Comparison of ENCODE assay signal across 28 cellular contexts in genomic region chr1:46242918-46243317, GRCh38. TPM values are rescaled to one million over a fixed set of nuclear protein-coding genes. Genes with fewer than 3 reads are reported as not detected.
DNase-seq lines count a peak whose midpoint lies in the region; ATAC-seq, FAIRE-seq and TF ChIP-seq lines count a peak whose summit lies in the region.
"Had no signal": no experiment of that assay in that cellular context is flagged by ENCODE, and none has a peak within 500 bp of the region (broad histone marks: within the 10 kb centered on the region; RNA-seq: fewer than 3 reads in every experiment).

No MANE protein-coding gene starts in this region.

- H3K4me3 ChIP-seq in HepG2 (replicated peaks in 1 of 3; ENCODE audit: insufficient read depth in 1 of 3, low read depth in 2 of 3, low read length in 3 of 3) (no peak overlapping the region), right lobe of liver (no peak overlapping the region), K562 (no peak overlapping the region), breast epithelium (no peak overlapping the region)
- H3K4me3 ChIP-seq: A549, BLaER1, GM12878 had no signal

- H3K27me3 ChIP-seq in HepG2 (ENCODE audit: control insufficient read depth in 1 of 2, insufficient read depth in 2 of 2, low read length in 2 of 2) = no peaks in the 10 kb centered on the region; a peak in 1 of 5 replicates
- no peaks in the 10 kb centered on the region for H3K27me3 ChIP-seq in right lobe of liver
- H3K27me3 ChIP-seq in K562 (ENCODE audit: control insufficient read depth in 2 of 2, insufficient read depth in 2 of 2, low read length in 2 of 2) = no peaks in the 10 kb centered on the region
- H3K27me3 ChIP-seq in breast epithelium = no peaks in the 10 kb centered on the region
- H3K27me3 ChIP-seq: BE2C, BLaER1 had no signal

- TF ChIP-seq EP300 in HepG2 (IDR thresholded peaks at IDR 0.05; ENCODE audit: low read depth in 2 of 2, low read length in 2 of 2) (no peak), HepG2 (CRISPR knock-in tag; IDR thresholded peaks at IDR 0.05; ENCODE audit: borderline replicate concordance) (no peak), K562 (IDR thresholded peaks at IDR 0.05; ENCODE audit: low read length) (no peak)

- whole genome bisulfite sequencing in HepG2 (ENCODE audit: low lambda C conversion rate) = 0% methylated on average over 1 of the region's 1 CpG
- 40% methylated on average over 1 of the region's 1 CpG for WGBS in right lobe of liver (ENCODE audit: insufficient coverage, low coverage, low lambda C conversion rate, missing lambda C conversion rate)
- WGBS in K562 (ENCODE audit: insufficient coverage, low coverage, missing lambda C conversion rate) = 17% methylated on average over 1 of the region's 1 CpG

- no peak for ATAC-seq in HepG2
- ATAC-seq in right lobe of liver = no peak
- no peak for ATAC-seq in K562
- ATAC-seq: A549, GM12878 had no signal

- H3K4me1 ChIP-seq in HepG2 (ENCODE audit: insufficient read depth, low read length) (peaks cover 38% of the 10 kb centered on the region), right lobe of liver (peaks cover 0 to 6% (median 0%) of the 10 kb centered on the region in 4 donors), K562 (replicated peaks in 1 of 2; ENCODE audit: control insufficient read depth in 2 of 2, insufficient read depth in 2 of 2, low read length in 2 of 2) (peaks cover 10 to 27% of the 10 kb centered on the region in 2 experiments; a peak in 4 of 5 replicates), breast epithelium (peaks cover 0 to 1% of the 10 kb centered on the region in 2 donors)
- H3K4me1 ChIP-seq: BE2C had no signal

- H4K20me1 ChIP-seq in HepG2 (ENCODE audit: insufficient read depth, low read length) = no peaks in the 10 kb centered on the region
- no peaks in the 10 kb centered on the region for H4K20me1 ChIP-seq in K562 (replicated peaks; ENCODE audit: control insufficient read depth, insufficient read depth, low read length)
- H4K20me1 ChIP-seq: BLaER1 had no signal

- H3K4me2 ChIP-seq in HepG2 (ENCODE audit: low read depth, low read length) (peak overlapping the region; percentile 44; the same call in 1 of the 2 replicates), K562 (ENCODE audit: insufficient read depth, low read length) (no peak overlapping the region)
- H3K4me2 ChIP-seq: A549, BLaER1 had no signal

- H3K9ac ChIP-seq in HepG2 (ENCODE audit: insufficient read depth, low read depth, low read length) (no peak overlapping the region), K562 (ENCODE audit: insufficient read depth in 1 of 2, low read depth in 2 of 2, low read length in 2 of 2) (no peak overlapping the region)
- H3K9ac ChIP-seq: BLaER1 had no signal

- TF ChIP-seq POLR2A in HepG2 (IDR thresholded peaks at IDR 0.05; ENCODE audit: insufficient read depth in 1 of 2, low read depth in 2 of 2, low read length in 2 of 2) (no peak), right lobe of liver (IDR thresholded peaks at IDR 0.05) (no peak), K562 (conservative IDR thresholded peaks at IDR 0.05) (no peak), breast epithelium (IDR thresholded peaks at IDR 0.05) (no peak)

- no peak for FAIRE-seq in HepG2 (lab: Jason Lieb, UNC)
- no peak for FAIRE-seq in K562 (lab: Jason Lieb, UNC)
- FAIRE-seq: A549, GM12878, GM12892, GM18507 had no signal

- BruUV-seq in HepG2 (replicated peaks; lab: Mats Ljungman, UMichigan) = no TSS peak
- BruUV-seq in K562 (replicated peaks; lab: Mats Ljungman, UMichigan) = no TSS peak

- H3K79me2 ChIP-seq in HepG2 (ENCODE audit: insufficient read depth, low read length) = no peaks in the 10 kb centered on the region
- peaks cover 6% of the 10 kb centered on the region for H3K79me2 ChIP-seq in K562 (ENCODE audit: control insufficient read depth, insufficient read depth, low read length)

- in situ Hi-C loops in HepG2 (cut with HindIII; ENCODE audit: extremely low pct_ligation_motif_present, low pct_unique_long_range_greater_than_20kb) = no loop called here
- in situ Hi-C loops in K562 (cut with MboI) = no loop called here

- H3K36me3 ChIP-seq in HepG2 (replicated peaks in 1 of 2; ENCODE audit: control insufficient read depth in 1 of 2, insufficient read depth in 2 of 2, low read length in 2 of 2) = no peaks in the 10 kb centered on the region
- H3K36me3 ChIP-seq in right lobe of liver = no peaks in the 10 kb centered on the region
- H3K36me3 ChIP-seq in K562 (ENCODE audit: control insufficient read depth, insufficient read depth, low read length) = no peaks in the 10 kb centered on the region
- no peaks in the 10 kb centered on the region for H3K36me3 ChIP-seq in breast epithelium
- H3K36me3 ChIP-seq: BE2C, BLaER1 had no signal

- no peaks in the 10 kb centered on the region for H3K9me3 ChIP-seq in HepG2 (ENCODE audit: low read length)
- no peaks in the 10 kb centered on the region for H3K9me3 ChIP-seq in right lobe of liver
- H3K9me3 ChIP-seq in K562 (replicated peaks; ENCODE audit: control insufficient read depth, insufficient read depth, low read depth, low read length) = no peaks in the 10 kb centered on the region
- no peaks in the 10 kb centered on the region for H3K9me3 ChIP-seq in breast epithelium
- H3K9me3 ChIP-seq: A549, BE2C had no signal

- intact Hi-C loops in HepG2 (cut with micrococcal nuclease; ENCODE audit: unreplicated experiment) = no loop called here
- intact Hi-C loops in right lobe of liver (cut with DNase I) = no loop called here
- intact Hi-C loops in K562 (cut with micrococcal nuclease) = no loop called here
- intact Hi-C loops in breast epithelium (cut with DNase I; ENCODE audit: low total_unique reads) = no loop called here

- POLR2A ChIA-PET in HepG2 (lab: Yijun Ruan, JAX) (interaction anchor here (0.6 kb wide), 1 partner anchor 739 kb away, joined by 3 read pairs; no protein-coding TSS in a partner anchor), K562 (lab: Yijun Ruan, JAX) (no interaction called here)

- H3K27ac ChIP-seq in HepG2 (ENCODE audit: extremely low read length, insufficient read depth, low read length) (peak overlapping the region; percentile 60), right lobe of liver (no peak overlapping the region), K562 (ENCODE audit: extremely low read depth, low read depth, low read length) (no peak overlapping the region), breast epithelium (no peak overlapping the region)
- H3K27ac ChIP-seq: 22Rv1, A549, BLaER1 had no signal

- DNase-seq in HepG2 (ENCODE audit: low spot score) (no peak), right lobe of liver (no peak), NCI-H82 treated with DMSO at 0.1 percent for 48 hours (lab: John Stamatoyannopoulos, UW; ENCODE audit: unreplicated experiment) (peak; percentile 16), K562 (ENCODE audit: extremely low read depth in 1 of 4, low spot score in 3 of 4) (no peak), AG20443 (ENCODE audit: low spot score) (no peak), breast epithelium (ENCODE audit: low spot score in 2 of 2) (no peak)
- DNase-seq in stimulated activated CD4-positive, alpha-beta T cell treated with anti-CD3 and anti-CD28 coated beads, Interleukin-2, amount 100 ng/mL, for 24 hours = no peak
- DNase-seq: BE2C; C1 segment of cervical spinal cord; CD4-positive, alpha-beta memory T cell; CD4-positive, CD25-positive, alpha-beta regulatory T cell; CD8-positive, alpha-beta memory T cell; COR-L47; DMS 273 treated with DMSO at 0.1 percent for 48 hours; DMS153; DMS53; DMS79; DND-41; EL; GDM1 had no signal

- TF ChIP-seq RAD21 in HepG2 (CRISPR knock-in tag; IDR thresholded peaks at IDR 0.05) (no peak), K562 (CRISPR knock-in tag; conservative IDR thresholded peaks at IDR 0.05 in 1 of 2, IDR thresholded peaks at IDR 0.05 in 1 of 2) (no peak)

- CTCF ChIA-PET in HepG2 (lab: Yijun Ruan, JAX; ENCODE audit: low intra/inter-chr PET ratio, low total read pairs) = no interaction called here
- CTCF ChIA-PET in K562 (lab: Yijun Ruan, JAX; ENCODE audit: low intra/inter-chr PET ratio) = no interaction called here

- TF ChIP-seq CTCF in HepG2 (CRISPR knock-in tag; IDR thresholded peaks at IDR 0.05) = no peak
- TF ChIP-seq CTCF in right lobe of liver (IDR thresholded peaks at IDR 0.05) = no peak
- TF ChIP-seq CTCF in K562 (IDR thresholded peaks at IDR 0.05 in 2 of 3, conservative IDR thresholded peaks at IDR 0.05 in 1 of 3; ENCODE audit: insufficient read depth in 2 of 3, low read depth in 1 of 3, low read length in 3 of 3) = no peak
- no peak for TF ChIP-seq CTCF in breast epithelium (IDR thresholded peaks at IDR 0.05)

- H3K9me1 ChIP-seq in K562 (ENCODE audit: control insufficient read depth, insufficient read depth, low read length) = no peaks in the 10 kb centered on the region

- H2AFZ ChIP-seq in HepG2 (ENCODE audit: low read length) (peak overlapping the region; percentile 42), K562 (ENCODE audit: low read depth, low read length) (no peak overlapping the region)

RNA-seq across cellular contexts. Expression of gene RAD54L, which starts 4.6 kb away (rescaled TPM):
- total RNA-seq in HepG2 (2016; rRNA removed; fragmentation: Illumina TruSeq; extraction: Trizol) = 30.0 and 30.1 TPM in 2 replicates
- 6.0 and 6.4 TPM in 2 replicates for total RNA-seq in HepG2 (2016; cell fraction: cytosol; rRNA removed; fragmentation: Illumina TruSeq; extraction: Trizol; ENCODE audit: low read depth)
- 25.4 and 26.8 TPM in 2 replicates for total RNA-seq in HepG2 (2016; cell fraction: insoluble cytoplasmic fraction; rRNA removed; fragmentation: Illumina TruSeq; extraction: Trizol)
- 16.3 and 17.5 TPM in 2 replicates for total RNA-seq in HepG2 (2016; cell fraction: membrane; rRNA removed; fragmentation: Illumina TruSeq; extraction: Trizol)
- 30.2 and 34.5 TPM in 2 replicates for total RNA-seq in HepG2 (2016; cell fraction: nucleus; rRNA removed; fragmentation: Illumina TruSeq; extraction: Trizol)
- 8.1 and 10.2 TPM in 2 replicates for polyA plus RNA-seq in HepG2 (2011; rRNA removed)
- 3.9 and 7.1 TPM in 2 replicates for polyA plus RNA-seq in HepG2 (2011; cell fraction: cytosol; rRNA removed)
- polyA plus RNA-seq in HepG2 (2011; cell fraction: nucleus; rRNA removed) = 30.4 and 45.7 TPM in 2 replicates
- polyA plus RNA-seq in HepG2 (2012) = 4.8 and 8.9 TPM in 2 replicates
- polyA plus RNA-seq in HepG2 (2016; cell fraction: cytosol; fragmentation: Illumina TruSeq; extraction: Trizol; ENCODE audit: low read depth) = 3.8 TPM in 2 replicates
- 26.5 and 31.7 TPM in 2 replicates for polyA plus RNA-seq in HepG2 (2016; cell fraction: insoluble cytoplasmic fraction; fragmentation: Illumina TruSeq; extraction: Trizol; ENCODE audit: low read depth)
- polyA plus RNA-seq in HepG2 (2016; cell fraction: membrane; fragmentation: Illumina TruSeq; extraction: Trizol; ENCODE audit: low read depth) = 6.5 and 9.4 TPM in 2 replicates
- polyA plus RNA-seq in HepG2 (2016; cell fraction: nucleus; fragmentation: Illumina TruSeq; extraction: Trizol; ENCODE audit: insufficient read depth, low read depth) = 84.2 and 90.7 TPM in 2 replicates
- polyA minus RNA-seq in HepG2 (2011; rRNA and poly(A)+ RNA removed; ENCODE audit: low replicate concordance) = 10.8 and 28.0 TPM in 2 replicates
- 5.3 and 6.1 TPM in 2 replicates for polyA minus RNA-seq in HepG2 (2011; cell fraction: cytosol; rRNA and poly(A)+ RNA removed)
- polyA minus RNA-seq in HepG2 (2011; cell fraction: nucleus; rRNA and poly(A)+ RNA removed) = 8.3 and 15.1 TPM in 2 replicates
- total RNA-seq in right lobe of liver = 1 to 10 TPM in 1 of 6 experiments, under 1 TPM in 5; 0.27 to 2.5 (median 0.70) TPM
- 121 and 199 TPM in 2 replicates for total RNA-seq in K562 (2011; cell fraction: chromatin; rRNA removed; ENCODE audit: low replicate concordance)
- 90.1 and 94.5 TPM in 2 replicates for total RNA-seq in K562 (2011; cell fraction: nucleolus; rRNA removed)
- total RNA-seq in K562 (2011; cell fraction: nucleoplasm; rRNA removed) = 71.5 and 90.3 TPM in 2 replicates
- total RNA-seq in K562 (2014; rRNA removed) = 33.1 and 37.5 TPM in 2 replicates
- total RNA-seq in K562 (2014; rRNA removed; fragmentation: Illumina TruSeq; extraction: Trizol) = 19.9 and 25.3 TPM in 2 replicates
- 30.9 and 31.2 TPM in 2 replicates for total RNA-seq in K562 (2015; rRNA removed; fragmentation: Illumina TruSeq; extraction: Trizol)
- 67.0 and 72.7 TPM in 2 replicates for total RNA-seq in K562 (2021)
- polyA plus RNA-seq in K562 (2011; rRNA removed) = 17.9 and 38.9 TPM in 2 replicates
- 25.3 and 30.2 TPM in 2 replicates for polyA plus RNA-seq in K562 (2011; cell fraction: cytosol; rRNA removed)
- 141 and 147 TPM in 2 replicates for polyA plus RNA-seq in K562 (2011; cell fraction: nucleus; rRNA removed)
- polyA plus RNA-seq in K562 (2012) = 41.9 and 42.0 TPM in 2 replicates
- 77.7 and 80.1 TPM in 2 replicates for polyA plus RNA-seq in K562 (2014; fragmentation: Illumina TruSeq; extraction: Trizol)
- polyA plus RNA-seq in K562 (2014; fragmentation: Nextera tagmentation; extraction: Ambion mirVana) = 10 to 100 TPM; 37.1 to 92.3 TPM
- polyA plus RNA-seq in K562 (2014; rRNA removed) = 38.2 and 43.9 TPM in 2 replicates
- polyA minus RNA-seq in K562 (2011; rRNA and poly(A)+ RNA removed) = 23.8 and 25.3 TPM in 2 replicates
- 21.7 and 27.2 TPM in 2 replicates for polyA minus RNA-seq in K562 (2011; cell fraction: cytosol; rRNA and poly(A)+ RNA removed)
- polyA minus RNA-seq in K562 (2011; cell fraction: nucleus; rRNA and poly(A)+ RNA removed) = 27.9 and 34.2 TPM in 2 replicates
- 1 to 10 TPM in 2 of 3 donors, not detected in 1; 1.8 to 4.9 TPM for total RNA-seq in breast epithelium
- polyA plus RNA-seq: CD14-positive monocyte had no signal

RNA-seq across cellular contexts. Expression of gene LURAP1, which starts 39.8 kb away (rescaled TPM):
- 0.07 and 0.10 TPM in 2 replicates for total RNA-seq in HepG2 (2016; rRNA removed; fragmentation: Illumina TruSeq; extraction: Trizol)
- 0.10 TPM in 1 of 2 replicates, not detected in the other for total RNA-seq in HepG2 (2016; cell fraction: cytosol; rRNA removed; fragmentation: Illumina TruSeq; extraction: Trizol; ENCODE audit: low read depth)
- 0.09 TPM in 1 of 2 replicates, not detected in the other for total RNA-seq in HepG2 (2016; cell fraction: insoluble cytoplasmic fraction; rRNA removed; fragmentation: Illumina TruSeq; extraction: Trizol)
- total RNA-seq in HepG2 (2016; cell fraction: membrane; rRNA removed; fragmentation: Illumina TruSeq; extraction: Trizol) = 0.10 and 0.19 TPM in 2 replicates
- not detected in 2 replicates for total RNA-seq in HepG2 (2016; cell fraction: nucleus; rRNA removed; fragmentation: Illumina TruSeq; extraction: Trizol)
- polyA plus RNA-seq in HepG2 (2011; rRNA removed) = 0.05 and 0.09 TPM in 2 replicates
- polyA plus RNA-seq in HepG2 (2011; cell fraction: cytosol; rRNA removed) = 0.07 TPM in 1 of 2 replicates, not detected in the other
- polyA plus RNA-seq in HepG2 (2011; cell fraction: nucleus; rRNA removed) = 0.07 TPM in 1 of 2 replicates, not detected in the other
- not detected in 2 replicates for polyA plus RNA-seq in HepG2 (2012)
- polyA plus RNA-seq in HepG2 (2016; cell fraction: cytosol; fragmentation: Illumina TruSeq; extraction: Trizol; ENCODE audit: low read depth) = 0.09 TPM in 1 of 2 replicates, not detected in the other
- 0.32 TPM in 1 of 2 replicates, not detected in the other for polyA plus RNA-seq in HepG2 (2016; cell fraction: insoluble cytoplasmic fraction; fragmentation: Illumina TruSeq; extraction: Trizol; ENCODE audit: low read depth)
- 0.09 TPM in 1 of 2 replicates, not detected in the other for polyA plus RNA-seq in HepG2 (2016; cell fraction: membrane; fragmentation: Illumina TruSeq; extraction: Trizol; ENCODE audit: low read depth)
- 0.24 TPM in 1 of 2 replicates, not detected in the other for polyA plus RNA-seq in HepG2 (2016; cell fraction: nucleus; fragmentation: Illumina TruSeq; extraction: Trizol; ENCODE audit: insufficient read depth, low read depth)
- 0.20 TPM in 1 of 2 replicates, not detected in the other for polyA minus RNA-seq in HepG2 (2011; rRNA and poly(A)+ RNA removed; ENCODE audit: low replicate concordance)
- polyA minus RNA-seq in HepG2 (2011; cell fraction: cytosol; rRNA and poly(A)+ RNA removed) = not detected in 2 replicates
- 0.26 and 0.37 TPM in 2 replicates for polyA minus RNA-seq in HepG2 (2011; cell fraction: nucleus; rRNA and poly(A)+ RNA removed)
- 1 to 10 TPM in 1 of 6 experiments, under 1 TPM in 5; 0.17 to 1.4 (median 0.31) TPM for total RNA-seq in right lobe of liver
- 1.6 and 3.1 TPM in 2 replicates for total RNA-seq in K562 (2011; cell fraction: chromatin; rRNA removed; ENCODE audit: low replicate concordance)
- 2.5 and 3.2 TPM in 2 replicates for total RNA-seq in K562 (2011; cell fraction: nucleolus; rRNA removed)
- 2.6 and 3.4 TPM in 2 replicates for total RNA-seq in K562 (2011; cell fraction: nucleoplasm; rRNA removed)
- 0.86 and 1.00 TPM in 2 replicates for total RNA-seq in K562 (2014; rRNA removed)
- 0.40 and 0.54 TPM in 2 replicates for total RNA-seq in K562 (2014; rRNA removed; fragmentation: Illumina TruSeq; extraction: Trizol)
- total RNA-seq in K562 (2015; rRNA removed; fragmentation: Illumina TruSeq; extraction: Trizol) = 0.18 and 0.34 TPM in 2 replicates
- 0.60 and 0.72 TPM in 2 replicates for total RNA-seq in K562 (2021)
- 0.76 and 1.1 TPM in 2 replicates for polyA plus RNA-seq in K562 (2011; rRNA removed)
- 0.49 and 1.4 TPM in 2 replicates for polyA plus RNA-seq in K562 (2011; cell fraction: cytosol; rRNA removed)
- 0.97 and 1.6 TPM in 2 replicates for polyA plus RNA-seq in K562 (2011; cell fraction: nucleus; rRNA removed)
- 0.35 TPM in 2 replicates for polyA plus RNA-seq in K562 (2012)
- polyA plus RNA-seq in K562 (2014; fragmentation: Illumina TruSeq; extraction: Trizol) = 0.45 and 0.54 TPM in 2 replicates
- polyA plus RNA-seq in K562 (2014; fragmentation: Nextera tagmentation; extraction: Ambion mirVana) = under 1 TPM in 1 of 2 experiments, not detected in 1; 0.07 TPM
- 0.50 and 1.2 TPM in 2 replicates for polyA plus RNA-seq in K562 (2014; rRNA removed)
- polyA minus RNA-seq in K562 (2011; rRNA and poly(A)+ RNA removed) = 0.54 and 0.81 TPM in 2 replicates
- polyA minus RNA-seq in K562 (2011; cell fraction: cytosol; rRNA and poly(A)+ RNA removed) = 0.86 TPM in 1 of 2 replicates, not detected in the other
- 0.33 and 0.67 TPM in 2 replicates for polyA minus RNA-seq in K562 (2011; cell fraction: nucleus; rRNA and poly(A)+ RNA removed)
- 1 to 10 TPM; 2.7 to 5.9 (median 4.2) TPM for total RNA-seq in breast epithelium
- total RNA-seq: CD4-positive, CD25-positive, alpha-beta regulatory T cell; CD8-positive, alpha-beta memory T cell; Daoy had no signal
- polyA plus RNA-seq: A549; CD14-positive monocyte; CD4-positive, CD25-positive, alpha-beta regulatory T cell had no signal

RNA-seq across cellular contexts. Expression of gene POMGNT1, which starts 44.7 kb away (rescaled TPM):
- total RNA-seq in HepG2 (2016; rRNA removed; fragmentation: Illumina TruSeq; extraction: Trizol) (25.5 and 33.9 TPM in 2 replicates), right lobe of liver (10 to 100 TPM; 26.9 to 47.4 (median 38.8) TPM), K562 (2014; rRNA removed) (36.4 and 44.0 TPM in 2 replicates), K562 (2014; rRNA removed; fragmentation: Illumina TruSeq; extraction: Trizol) (30.3 and 33.8 TPM in 2 replicates), K562 (2015; rRNA removed; fragmentation: Illumina TruSeq; extraction: Trizol) (43.4 and 48.4 TPM in 2 replicates), K562 (2021) (57.9 and 58.9 TPM in 2 replicates), breast epithelium (10 to 100 TPM; 37.6 to 47.4 (median 42.3) TPM)
- 16.0 and 17.5 TPM in 2 replicates for total RNA-seq in HepG2 (2016; cell fraction: cytosol; rRNA removed; fragmentation: Illumina TruSeq; extraction: Trizol; ENCODE audit: low read depth)
- total RNA-seq in HepG2 (2016; cell fraction: insoluble cytoplasmic fraction; rRNA removed; fragmentation: Illumina TruSeq; extraction: Trizol) = 21.6 and 40.7 TPM in 2 replicates
- total RNA-seq in HepG2 (2016; cell fraction: membrane; rRNA removed; fragmentation: Illumina TruSeq; extraction: Trizol) = 39.7 and 42.0 TPM in 2 replicates
- total RNA-seq in HepG2 (2016; cell fraction: nucleus; rRNA removed; fragmentation: Illumina TruSeq; extraction: Trizol) = 33.0 and 37.8 TPM in 2 replicates
- polyA plus RNA-seq in HepG2 (2011; rRNA removed) (46.8 and 60.2 TPM in 2 replicates), K562 (2011; rRNA removed) (42.7 and 50.7 TPM in 2 replicates), K562 (2014; fragmentation: Illumina TruSeq; extraction: Trizol) (45.6 and 47.8 TPM in 2 replicates), K562 (2014; fragmentation: Nextera tagmentation; extraction: Ambion mirVana) (10 to 100 TPM; 14.1 to 27.9 TPM), K562 (2014; rRNA removed) (37.8 and 43.5 TPM in 2 replicates)
- 45.3 and 46.5 TPM in 2 replicates for polyA plus RNA-seq in HepG2 (2011; cell fraction: cytosol; rRNA removed)
- 90.5 and 95.3 TPM in 2 replicates for polyA plus RNA-seq in HepG2 (2011; cell fraction: nucleus; rRNA removed)
- polyA plus RNA-seq in HepG2 (2012) = 26.4 and 33.1 TPM in 2 replicates
- 15.1 and 15.4 TPM in 2 replicates for polyA plus RNA-seq in HepG2 (2016; cell fraction: cytosol; fragmentation: Illumina TruSeq; extraction: Trizol; ENCODE audit: low read depth)
- 20.8 and 21.4 TPM in 2 replicates for polyA plus RNA-seq in HepG2 (2016; cell fraction: insoluble cytoplasmic fraction; fragmentation: Illumina TruSeq; extraction: Trizol; ENCODE audit: low read depth)
- polyA plus RNA-seq in HepG2 (2016; cell fraction: membrane; fragmentation: Illumina TruSeq; extraction: Trizol; ENCODE audit: low read depth) = 32.6 and 33.3 TPM in 2 replicates
- polyA plus RNA-seq in HepG2 (2016; cell fraction: nucleus; fragmentation: Illumina TruSeq; extraction: Trizol; ENCODE audit: insufficient read depth, low read depth) = 62.5 and 72.6 TPM in 2 replicates
- polyA minus RNA-seq in HepG2 (2011; rRNA and poly(A)+ RNA removed; ENCODE audit: low replicate concordance) = 56.2 and 61.9 TPM in 2 replicates
- 15.2 and 19.3 TPM in 2 replicates for polyA minus RNA-seq in HepG2 (2011; cell fraction: cytosol; rRNA and poly(A)+ RNA removed)
- 26.4 and 33.8 TPM in 2 replicates for polyA minus RNA-seq in HepG2 (2011; cell fraction: nucleus; rRNA and poly(A)+ RNA removed)
- total RNA-seq in K562 (2011; cell fraction: chromatin; rRNA removed; ENCODE audit: low replicate concordance) = 86.0 and 173 TPM in 2 replicates
- 132 and 135 TPM in 2 replicates for total RNA-seq in K562 (2011; cell fraction: nucleolus; rRNA removed)
- total RNA-seq in K562 (2011; cell fraction: nucleoplasm; rRNA removed) = 113 and 115 TPM in 2 replicates
- 44.5 and 48.5 TPM in 2 replicates for polyA plus RNA-seq in K562 (2011; cell fraction: cytosol; rRNA removed)
- 131 and 161 TPM in 2 replicates for polyA plus RNA-seq in K562 (2011; cell fraction: nucleus; rRNA removed)
- 41.3 and 59.8 TPM in 2 replicates for polyA plus RNA-seq in K562 (2012)
- polyA minus RNA-seq in K562 (2011; rRNA and poly(A)+ RNA removed) = 24.4 and 30.9 TPM in 2 replicates
- polyA minus RNA-seq in K562 (2011; cell fraction: cytosol; rRNA and poly(A)+ RNA removed) = 21.5 and 24.7 TPM in 2 replicates
- polyA minus RNA-seq in K562 (2011; cell fraction: nucleus; rRNA and poly(A)+ RNA removed) = 25.7 and 38.8 TPM in 2 replicates

Comparison
In these comparisons a context has a peak if more than half of its experiments do, and no peak if none do; other contexts are left out.
1. Of the 241 proteins assayed by ChIP-seq in both HepG2 and K562: peak only in HepG2: none; only in K562: none; in both: ZNF121; in neither: 239; mixed calls (peak in some experiments, not most) for 1.